ENCODE assay signal across 1 cellular context in the genomic region with DNA sequence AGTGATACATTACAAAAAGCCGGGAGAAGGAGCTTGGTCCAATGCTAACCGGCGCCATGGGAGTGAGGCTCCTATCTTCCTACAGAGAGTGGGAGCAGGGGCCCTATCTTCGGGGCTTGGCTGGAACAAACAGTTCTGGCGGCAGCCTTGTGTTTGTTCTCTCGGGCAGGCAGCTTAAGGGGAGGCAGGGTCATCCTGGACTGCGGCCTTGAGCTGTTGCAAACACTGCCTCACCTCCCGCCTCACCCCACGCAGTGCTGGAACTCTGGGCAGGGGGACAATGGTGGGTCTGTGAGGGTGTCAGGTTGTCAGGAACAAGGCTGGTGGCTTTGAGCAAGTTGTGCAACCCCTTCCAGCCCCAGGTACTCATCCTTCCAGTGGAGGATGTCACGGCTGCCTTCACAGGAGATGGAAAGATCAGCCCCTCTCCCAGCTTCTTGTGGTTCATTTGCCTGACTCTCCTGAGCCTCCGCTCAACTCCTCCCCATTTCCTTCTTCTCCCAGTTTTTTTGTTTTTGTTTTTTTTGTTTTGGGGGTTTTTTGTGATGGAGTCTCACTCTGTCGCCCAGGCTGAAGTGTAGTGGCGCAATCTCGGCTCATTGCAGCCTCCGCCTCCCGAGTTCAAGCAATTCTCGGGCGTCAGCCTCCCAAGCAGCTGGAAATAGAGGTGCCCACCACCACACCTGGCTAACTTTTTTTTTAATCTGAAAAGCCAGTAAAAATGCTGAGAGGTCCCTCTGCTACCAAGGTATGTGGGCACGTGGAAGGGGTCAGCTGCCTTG.
TF ChIP-seq lines count a peak whose summit lies in the region.

No MANE protein-coding gene starts in this region.

TF ChIP-seq in GM23338, 12 proteins besides CTCF, POLR2A, EP300 and RAD21 (continued from another document):
- TF ChIP-seq, protein P1, sequence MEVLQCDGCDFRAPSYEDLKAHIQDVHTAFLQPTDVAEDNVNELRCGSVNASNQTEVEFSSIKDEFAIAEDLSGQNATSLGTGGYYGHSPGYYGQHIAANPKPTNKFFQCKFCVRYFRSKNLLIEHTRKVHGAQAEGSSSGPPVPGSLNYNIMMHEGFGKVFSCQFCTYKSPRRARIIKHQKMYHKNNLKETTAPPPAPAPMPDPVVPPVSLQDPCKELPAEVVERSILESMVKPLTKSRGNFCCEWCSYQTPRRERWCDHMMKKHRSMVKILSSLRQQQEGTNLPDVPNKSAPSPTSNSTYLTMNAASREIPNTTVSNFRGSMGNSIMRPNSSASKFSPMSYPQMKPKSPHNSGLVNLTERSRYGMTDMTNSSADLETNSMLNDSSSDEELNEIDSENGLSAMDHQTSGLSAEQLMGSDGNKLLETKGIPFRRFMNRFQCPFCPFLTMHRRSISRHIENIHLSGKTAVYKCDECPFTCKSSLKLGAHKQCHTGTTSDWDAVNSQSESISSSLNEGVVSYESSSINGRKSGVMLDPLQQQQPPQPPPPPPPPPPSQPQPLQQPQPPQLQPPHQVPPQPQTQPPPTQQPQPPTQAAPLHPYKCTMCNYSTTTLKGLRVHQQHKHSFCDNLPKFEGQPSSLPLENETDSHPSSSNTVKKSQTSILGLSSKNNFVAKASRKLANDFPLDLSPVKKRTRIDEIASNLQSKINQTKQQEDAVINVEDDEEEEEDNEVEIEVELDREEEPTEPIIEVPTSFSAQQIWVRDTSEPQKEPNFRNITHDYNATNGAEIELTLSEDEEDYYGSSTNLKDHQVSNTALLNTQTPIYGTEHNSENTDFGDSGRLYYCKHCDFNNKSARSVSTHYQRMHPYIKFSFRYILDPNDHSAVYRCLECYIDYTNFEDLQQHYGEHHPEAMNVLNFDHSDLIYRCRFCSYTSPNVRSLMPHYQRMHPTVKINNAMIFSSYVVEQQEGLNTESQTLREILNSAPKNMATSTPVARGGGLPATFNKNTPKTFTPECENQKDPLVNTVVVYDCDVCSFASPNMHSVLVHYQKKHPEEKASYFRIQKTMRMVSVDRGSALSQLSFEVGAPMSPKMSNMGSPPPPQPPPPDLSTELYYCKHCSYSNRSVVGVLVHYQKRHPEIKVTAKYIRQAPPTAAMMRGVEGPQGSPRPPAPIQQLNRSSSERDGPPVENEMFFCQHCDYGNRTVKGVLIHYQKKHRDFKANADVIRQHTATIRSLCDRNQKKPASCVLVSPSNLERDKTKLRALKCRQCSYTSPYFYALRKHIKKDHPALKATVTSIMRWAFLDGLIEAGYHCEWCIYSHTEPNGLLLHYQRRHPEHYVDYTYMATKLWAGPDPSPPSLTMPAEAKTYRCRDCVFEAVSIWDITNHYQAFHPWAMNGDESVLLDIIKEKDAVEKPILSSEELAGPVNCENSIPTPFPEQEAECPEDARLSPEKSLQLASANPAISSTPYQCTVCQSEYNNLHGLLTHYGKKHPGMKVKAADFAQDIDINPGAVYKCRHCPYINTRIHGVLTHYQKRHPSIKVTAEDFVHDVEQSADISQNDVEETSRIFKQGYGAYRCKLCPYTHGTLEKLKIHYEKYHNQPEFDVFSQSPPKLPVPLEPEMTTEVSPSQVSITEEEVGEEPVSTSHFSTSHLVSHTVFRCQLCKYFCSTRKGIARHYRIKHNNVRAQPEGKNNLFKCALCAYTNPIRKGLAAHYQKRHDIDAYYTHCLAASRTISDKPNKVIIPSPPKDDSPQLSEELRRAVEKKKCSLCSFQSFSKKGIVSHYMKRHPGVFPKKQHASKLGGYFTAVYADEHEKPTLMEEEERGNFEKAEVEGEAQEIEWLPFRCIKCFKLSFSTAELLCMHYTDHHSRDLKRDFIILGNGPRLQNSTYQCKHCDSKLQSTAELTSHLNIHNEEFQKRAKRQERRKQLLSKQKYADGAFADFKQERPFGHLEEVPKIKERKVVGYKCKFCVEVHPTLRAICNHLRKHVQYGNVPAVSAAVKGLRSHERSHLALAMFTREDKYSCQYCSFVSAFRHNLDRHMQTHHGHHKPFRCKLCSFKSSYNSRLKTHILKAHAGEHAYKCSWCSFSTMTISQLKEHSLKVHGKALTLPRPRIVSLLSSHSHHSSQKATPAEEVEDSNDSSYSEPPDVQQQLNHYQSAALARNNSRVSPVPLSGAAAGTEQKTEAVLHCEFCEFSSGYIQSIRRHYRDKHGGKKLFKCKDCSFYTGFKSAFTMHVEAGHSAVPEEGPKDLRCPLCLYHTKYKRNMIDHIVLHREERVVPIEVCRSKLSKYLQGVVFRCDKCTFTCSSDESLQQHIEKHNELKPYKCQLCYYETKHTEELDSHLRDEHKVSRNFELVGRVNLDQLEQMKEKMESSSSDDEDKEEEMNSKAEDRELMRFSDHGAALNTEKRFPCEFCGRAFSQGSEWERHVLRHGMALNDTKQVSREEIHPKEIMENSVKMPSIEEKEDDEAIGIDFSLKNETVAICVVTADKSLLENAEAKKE (CRISPR knock-in tag; IDR thresholded peaks at IDR 0.05), result no peak
- TF ChIP-seq CREB1 (CRISPR knock-in tag; IDR thresholded peaks at IDR 0.05; ENCODE audit: low read depth) (no peak), ZNF114 (CRISPR knock-in tag; IDR thresholded peaks at IDR 0.05) (no peak), JUNB (IDR thresholded peaks at IDR 0.05; ENCODE audit: unreplicated experiment) (no peak), EZH2phosphoT487 (IDR thresholded peaks at IDR 0.05; ENCODE audit: unreplicated experiment) (no peak), EZH2 (IDR thresholded peaks at IDR 0.05; ENCODE audit: low read depth, unreplicated experiment) (no peak)
- TF ChIP-seq, protein P2, sequence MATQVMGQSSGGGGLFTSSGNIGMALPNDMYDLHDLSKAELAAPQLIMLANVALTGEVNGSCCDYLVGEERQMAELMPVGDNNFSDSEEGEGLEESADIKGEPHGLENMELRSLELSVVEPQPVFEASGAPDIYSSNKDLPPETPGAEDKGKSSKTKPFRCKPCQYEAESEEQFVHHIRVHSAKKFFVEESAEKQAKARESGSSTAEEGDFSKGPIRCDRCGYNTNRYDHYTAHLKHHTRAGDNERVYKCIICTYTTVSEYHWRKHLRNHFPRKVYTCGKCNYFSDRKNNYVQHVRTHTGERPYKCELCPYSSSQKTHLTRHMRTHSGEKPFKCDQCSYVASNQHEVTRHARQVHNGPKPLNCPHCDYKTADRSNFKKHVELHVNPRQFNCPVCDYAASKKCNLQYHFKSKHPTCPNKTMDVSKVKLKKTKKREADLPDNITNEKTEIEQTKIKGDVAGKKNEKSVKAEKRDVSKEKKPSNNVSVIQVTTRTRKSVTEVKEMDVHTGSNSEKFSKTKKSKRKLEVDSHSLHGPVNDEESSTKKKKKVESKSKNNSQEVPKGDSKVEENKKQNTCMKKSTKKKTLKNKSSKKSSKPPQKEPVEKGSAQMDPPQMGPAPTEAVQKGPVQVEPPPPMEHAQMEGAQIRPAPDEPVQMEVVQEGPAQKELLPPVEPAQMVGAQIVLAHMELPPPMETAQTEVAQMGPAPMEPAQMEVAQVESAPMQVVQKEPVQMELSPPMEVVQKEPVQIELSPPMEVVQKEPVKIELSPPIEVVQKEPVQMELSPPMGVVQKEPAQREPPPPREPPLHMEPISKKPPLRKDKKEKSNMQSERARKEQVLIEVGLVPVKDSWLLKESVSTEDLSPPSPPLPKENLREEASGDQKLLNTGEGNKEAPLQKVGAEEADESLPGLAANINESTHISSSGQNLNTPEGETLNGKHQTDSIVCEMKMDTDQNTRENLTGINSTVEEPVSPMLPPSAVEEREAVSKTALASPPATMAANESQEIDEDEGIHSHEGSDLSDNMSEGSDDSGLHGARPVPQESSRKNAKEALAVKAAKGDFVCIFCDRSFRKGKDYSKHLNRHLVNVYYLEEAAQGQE (IDR thresholded peaks at IDR 0.05; ENCODE audit: unreplicated experiment), result no peak
